ENCODE assay signal across 10 cellular contexts in the genomic region with DNA sequence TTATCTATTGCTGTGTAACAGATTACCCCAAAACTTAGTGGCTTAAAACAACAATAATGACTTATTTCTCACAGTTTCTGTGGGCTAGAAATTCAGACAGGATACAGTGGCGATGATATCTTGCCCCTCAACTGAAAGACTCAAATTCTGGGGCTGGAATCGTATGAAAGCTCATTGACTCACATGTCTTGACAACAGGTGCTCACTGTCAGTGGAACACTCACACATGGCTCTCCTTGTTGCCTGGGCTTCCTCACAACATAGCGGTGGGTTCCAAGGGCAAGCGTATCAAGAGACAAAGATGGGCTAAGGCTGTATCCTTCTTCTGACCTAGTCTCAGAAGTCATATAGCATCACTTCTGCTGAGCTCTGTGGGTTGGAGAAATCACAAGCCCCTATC. TPM values are rescaled to one million over a fixed set of nuclear protein-coding genes. Genes with fewer than 3 reads are reported as not detected.
DNase-seq lines count a peak whose midpoint lies in the region; ATAC-seq and TF ChIP-seq lines count a peak whose summit lies in the region.
"Had no signal": no experiment of that assay in that cellular context is flagged by ENCODE, and none has a peak within 500 bp of the region (broad histone marks: within the 10 kb centered on the region; RNA-seq: fewer than 3 reads in every experiment).

No MANE protein-coding gene starts in this region.

- no peaks in the 10 kb centered on the region for H3K27me3 ChIP-seq in PC-3 (ENCODE audit: low read length)
- no peaks in the 10 kb centered on the region for H3K27me3 ChIP-seq in uterus
- H3K27me3 ChIP-seq: breast epithelium had no signal

- H3K4me3 Mint-ChIP-seq in central memory CD8-positive, alpha-beta T cell = peak overlapping the region; percentile 36

- H3K79me2 ChIP-seq in PC-3 (ENCODE audit: low read length) = peaks cover 11% of the 10 kb centered on the region

- H3K36me3 ChIP-seq in PC-3 (ENCODE audit: low read depth, low read length) = no peaks in the 10 kb centered on the region
- H3K36me3 ChIP-seq in uterus = no peaks in the 10 kb centered on the region
- H3K36me3 ChIP-seq: breast epithelium had no signal

- H3K4me1 Mint-ChIP-seq in central memory CD8-positive, alpha-beta T cell = peaks cover 50% of the 10 kb centered on the region

- peak overlapping the region; percentile 59 for H3K4me2 ChIP-seq in PC-3 (ENCODE audit: low read length)

- H3K27me3 Mint-ChIP-seq in central memory CD8-positive, alpha-beta T cell = no peaks in the 10 kb centered on the region

- peak overlapping the region; percentile 83 for H3K27ac Mint-ChIP-seq in central memory CD8-positive, alpha-beta T cell (ENCODE audit: low read depth)

- no peaks in the 10 kb centered on the region for H3F3A ChIP-seq in PC-3 (ENCODE audit: low read length, unreplicated experiment)

- TF ChIP-seq POLR2A in uterus (IDR thresholded peaks at IDR 0.05) = no peak

- CTCF ChIA-PET in PC-3 (lab: Charles Lee) = interaction anchor here (0.6 kb wide), 1 partner anchor 127 kb away, joined by 3 read pairs; no protein-coding TSS in a partner anchor

- H3K4me1 ChIP-seq in PC-3 (ENCODE audit: insufficient read depth, low read length) (peaks cover 38% of the 10 kb centered on the region), uterus (no peaks in the 10 kb centered on the region)

- no peak overlapping the region for H3K9ac ChIP-seq in PC-3 (ENCODE audit: low read length)

- DNase-seq in stimulated activated naive CD4-positive, alpha-beta T cell treated with Interleukin-2 at 50 U/mL for 16 hours (lab: John Stamatoyannopoulos, UW) = peak; percentile 44
- DNase-seq in stimulated activated naive CD4-positive, alpha-beta T cell (lab: John Stamatoyannopoulos, UW) = no peak
- DNase-seq in PC-3 = no peak
- no peak for DNase-seq in central memory CD8-positive, alpha-beta T cell (ENCODE audit: low spot score in 2 of 2)
- DNase-seq in uterus = no peak
- no peak for DNase-seq in AG20443 (ENCODE audit: low spot score)
- DNase-seq in occipital lobe (lab: John Stamatoyannopoulos, UW) = no peak

- H3K9me2 ChIP-seq in PC-3 (replicated peaks; ENCODE audit: low read length) = no peaks in the 10 kb centered on the region

- H3K27ac ChIP-seq in PC-3 (ENCODE audit: low read length) (peak overlapping the region; percentile 90), uterus (peak overlapping the region; percentile 57 to 70)

- peaks cover 13% of the 10 kb centered on the region for H3K36me3 Mint-ChIP-seq in central memory CD8-positive, alpha-beta T cell (ENCODE audit: insufficient read depth)

- intact Hi-C loops in PC-3 (cut with micrococcal nuclease) = loop anchor here (1.0 kb wide), 1 partner anchor 9 kb away; no protein-coding TSS in a partner anchor
- intact Hi-C loops in uterus (cut with DNase I; ENCODE audit: low total_unique reads) = no loop called here

- H3K4me3 ChIP-seq in PC-3 (ENCODE audit: low read length) = peak overlapping the region; percentile 23; the same call in 1 of the 2 replicates
- no peak overlapping the region for H3K4me3 ChIP-seq in uterus
- H3K4me3 ChIP-seq: breast epithelium, lung had no signal

- ATAC-seq in PC-3 (no peak), HG02588 (IDR thresholded peaks at IDR 0.05; ENCODE audit: unreplicated experiment) (no peak)
- no peak for ATAC-seq in central memory CD8-positive, alpha-beta T cell (replicated peaks; ENCODE audit: extremely low read depth, poor library complexity, severe bottlenecking)

- H2AFZ ChIP-seq in PC-3 (ENCODE audit: low read length) = peak overlapping the region; percentile 42; the same call in 1 of the 2 replicates

- H3K9me3 ChIP-seq in PC-3 (ENCODE audit: low read length) (no peaks in the 10 kb centered on the region), uterus (no peaks in the 10 kb centered on the region)
- H3K9me3 ChIP-seq: breast epithelium had no signal

- BruUV-seq in PC-3 (replicated peaks; lab: Mats Ljungman, UMichigan) = no TSS peak

- POLR2A ChIA-PET in PC-3 (lab: Charles Lee; ENCODE audit: unreplicated experiment) = no interaction called here

- no peaks in the 10 kb centered on the region for H3K9me3 Mint-ChIP-seq in central memory CD8-positive, alpha-beta T cell

- no peaks in the 10 kb centered on the region for H4K20me1 ChIP-seq in PC-3 (ENCODE audit: low read length)

- TF ChIP-seq CTCF in PC-3 (conservative IDR thresholded peaks at IDR 0.05; ENCODE audit: low read depth, low read length) = no peak
- no peak for TF ChIP-seq CTCF in uterus (IDR thresholded peaks at IDR 0.05)

RNA-seq across cellular contexts. Expression of gene GNPDA1, which starts 3.7 kb away (rescaled TPM):
- 34.7 and 36.1 TPM in 2 replicates for total RNA-seq in PC-3 (2014; rRNA removed)
- 100 to 1,000 TPM in 1 of 4 donors, 10 to 100 TPM in 3; 13.2 to 106 (median 56.1) TPM for total RNA-seq in uterus
- 20.3 TPM for total RNA-seq in occipital lobe

RNA-seq across cellular contexts. Expression of gene RNF14, which starts 47.7 kb away (rescaled TPM):
- 32.1 and 49.8 TPM in 2 replicates for total RNA-seq in PC-3 (2014; rRNA removed)
- 10 to 100 TPM; 20.3 to 70.2 (median 46.7) TPM for total RNA-seq in uterus
- total RNA-seq in occipital lobe = 72.1 TPM

RNA-seq across cellular contexts. Expression of gene PCDH12, which starts 58.6 kb away (rescaled TPM):
- total RNA-seq in PC-3 (2014; rRNA removed) (0.15 TPM in 1 of 2 replicates, not detected in the other), uterus (10 to 100 TPM in 1 of 4 donors, 1 to 10 TPM in 3; 1.3 to 43.6 (median 3.6) TPM), occipital lobe (2.8 TPM)
